Comparison of ENCODE assay signal across 8 cellular contexts in the genomic region with DNA sequence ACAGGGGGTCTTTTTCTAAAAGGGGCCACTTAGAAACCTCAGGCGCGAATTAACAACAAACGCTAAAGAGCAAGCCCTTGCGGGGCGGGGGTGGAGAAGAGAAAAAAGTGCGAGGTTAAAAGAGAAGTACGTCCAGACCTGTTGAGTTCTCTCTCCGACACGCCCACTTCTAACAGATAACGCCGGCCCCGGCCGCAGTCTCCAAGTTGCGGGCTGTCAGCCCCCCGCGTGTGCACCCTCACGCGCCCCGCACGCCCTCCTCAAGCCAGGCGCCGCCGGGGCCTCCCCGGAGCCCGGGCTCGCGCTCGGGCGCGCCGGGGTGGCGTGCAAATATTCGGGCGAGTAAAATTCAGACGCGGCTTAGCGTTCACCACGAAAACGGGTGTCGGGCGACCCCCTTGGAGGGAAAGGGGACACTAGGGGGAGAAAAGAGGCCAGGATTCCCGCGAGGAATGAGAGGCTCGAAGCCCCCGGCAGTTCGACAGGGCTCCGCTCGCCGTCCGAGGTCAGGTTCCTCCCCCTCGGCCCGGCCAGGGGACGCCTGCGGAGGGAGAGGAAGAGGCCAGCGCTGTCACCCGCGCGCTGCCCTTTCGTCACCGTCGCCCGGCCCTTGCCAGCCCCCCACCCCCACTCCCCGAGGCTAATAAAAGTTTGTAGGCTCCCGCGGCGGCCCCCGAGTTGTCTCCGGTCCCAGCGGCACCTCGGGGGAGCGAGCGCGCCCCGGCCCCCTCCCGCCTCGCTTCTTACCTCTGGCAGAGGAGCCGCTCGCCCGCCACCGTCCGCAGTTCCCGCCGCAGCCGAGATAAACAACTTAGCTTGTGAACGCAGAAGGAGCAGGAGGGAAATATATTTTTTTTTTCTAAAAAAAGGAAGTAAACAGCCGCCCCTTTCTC. TPM values are rescaled to one million over a fixed set of nuclear protein-coding genes. Genes with fewer than 3 reads are reported as not detected.
DNase-seq lines count a peak whose midpoint lies in the region; ATAC-seq and TF ChIP-seq lines count a peak whose summit lies in the region.

No MANE protein-coding gene starts in this region.

- no peaks in the 10 kb centered on the region for H3K9me3 Mint-ChIP-seq in IgD-negative memory B cell

- no peaks in the 10 kb centered on the region for H3K36me3 ChIP-seq in prostate gland

- H3K4me1 ChIP-seq in prostate gland (replicated peaks) = peaks cover 2% of the 10 kb centered on the region

- H3K4me1 Mint-ChIP-seq in IgD-negative memory B cell (peaks cover 37 to 43% (median 39%) of the 10 kb centered on the region in 3 donors), T-helper 17 cell (peaks cover 37% of the 10 kb centered on the region)

- peak; percentile 0 for ATAC-seq in T-helper 17 cell
- no peak for ATAC-seq in GM18505 (IDR thresholded peaks at IDR 0.05; ENCODE audit: unreplicated experiment)
- no peak for ATAC-seq in HG02885 (IDR thresholded peaks at IDR 0.05; ENCODE audit: poor library complexity, unreplicated experiment)

- peak overlapping the region; percentile 95 to 96 for H3K27ac ChIP-seq in prostate gland

- peak overlapping the region; percentile 87 to 100 (median 90) for H3K27ac Mint-ChIP-seq in IgD-negative memory B cell
- H3K27ac Mint-ChIP-seq in T-helper 17 cell = peak overlapping the region; percentile 89

- under 1% methylated on average over 84 of the region's 86 CpGs for WGBS in prostate gland

- H3K36me3 Mint-ChIP-seq in IgD-negative memory B cell (peaks cover 7% of the 10 kb centered on the region), T-helper 17 cell (ENCODE audit: low read depth) (no peaks in the 10 kb centered on the region)

- TF ChIP-seq CTCF in prostate gland (IDR thresholded peaks at IDR 0.05) = no peak

- TF ChIP-seq POLR2A in prostate gland (IDR thresholded peaks at IDR 0.05) (no peak), GM18505 (IDR thresholded peaks at IDR 0.05; ENCODE audit: borderline replicate concordance, extremely low read depth, insufficient read depth, insufficient read length) (no peak)

- no peaks in the 10 kb centered on the region for H3K27me3 ChIP-seq in prostate gland (replicated peaks; ENCODE audit: insufficient read depth)

- intact Hi-C loops in prostate gland (cut with DNase I) = loop anchor here (2.0 to 10.0 kb wide), 5 partner anchors 178 to 480 kb away; no protein-coding TSS in a partner anchor

- peak overlapping the region; percentile 83 to 86 for H3K4me3 ChIP-seq in prostate gland

- DNase-seq in DMS 273 treated with DMSO at 0.1 percent for 48 hours (lab: John Stamatoyannopoulos, UW) (peak; percentile 26), T-helper 17 cell (peak; percentile 35 to 41 (median 35)), anterior cingulate cortex (lab: John Stamatoyannopoulos, UW) (peak in 49 of 58 donors; percentile 18 to 74 (median 60)), hepatic stellate cell (ENCODE audit: low spot score) (peak; percentile 32), prostate gland (ENCODE audit: low spot score) (peak; percentile 58)

- H3K27me3 Mint-ChIP-seq in IgD-negative memory B cell (no peaks in the 10 kb centered on the region), T-helper 17 cell (no peaks in the 10 kb centered on the region)

- no peaks in the 10 kb centered on the region for H3K9me3 ChIP-seq in T-helper 17 cell (ENCODE audit: control insufficient read depth, low read length, poor library complexity, severe bottlenecking)
- no peaks in the 10 kb centered on the region for H3K9me3 ChIP-seq in prostate gland

- peak overlapping the region; percentile 89 to 99 (median 96) for H3K4me3 Mint-ChIP-seq in IgD-negative memory B cell
- H3K4me3 Mint-ChIP-seq in T-helper 17 cell = peak overlapping the region; percentile 95

RNA-seq across cellular contexts. Expression of a gene that starts 0.8 kb away (rescaled TPM):
- 78.4 TPM for polyA plus RNA-seq in IgD-negative memory B cell
- total RNA-seq in T-helper 17 cell (100 to 1,000 TPM; 118 to 133 TPM), prostate gland (10 to 100 TPM; 42.4 to 55.5 TPM)
